ENCODE assay signal across 20 cellular contexts in genomic region chr18:6289454-6290242, GRCh38.
DNase-seq lines count a peak whose midpoint lies in the region; ATAC-seq, FAIRE-seq and TF ChIP-seq lines count a peak whose summit lies in the region.
"Had no signal": no experiment of that assay in that cellular context is flagged by ENCODE, and none has a peak within 500 bp of the region (broad histone marks: within the 10 kb centered on the region; RNA-seq: fewer than 3 reads in every experiment).

No MANE protein-coding gene starts in this region.

- no peak for TF ChIP-seq CTCF in cardiac muscle cell (IDR thresholded peaks at IDR 0.05; ENCODE audit: low read depth, low read length)
- no peak for TF ChIP-seq CTCF in K562 (IDR thresholded peaks at IDR 0.05 in 2 of 3, conservative IDR thresholded peaks at IDR 0.05 in 1 of 3; ENCODE audit: insufficient read depth in 2 of 3, low read depth in 1 of 3, low read length in 3 of 3)
- no peak for TF ChIP-seq CTCF in right lobe of liver (IDR thresholded peaks at IDR 0.05)
- no peak for TF ChIP-seq CTCF in thyroid gland (IDR thresholded peaks at IDR 0.05)

- no peak for TF ChIP-seq POLR2A in K562 (conservative IDR thresholded peaks at IDR 0.05)
- TF ChIP-seq POLR2A in right lobe of liver (IDR thresholded peaks at IDR 0.05): no peak
- TF ChIP-seq POLR2A in thyroid gland (IDR thresholded peaks at IDR 0.05): no peak

- intact Hi-C loops in Right ventricle myocardium superior (cut with DNase I): no loop called here
- intact Hi-C loops in K562 (cut with micrococcal nuclease): no loop called here
- intact Hi-C loops in right lobe of liver (cut with DNase I): no loop called here
- intact Hi-C loops in thyroid gland (cut with DNase I): no loop called here

- no peaks in the 10 kb centered on the region for H3K79me2 ChIP-seq in K562 (ENCODE audit: control insufficient read depth, insufficient read depth, low read length)

- H3K9me1 ChIP-seq in K562 (ENCODE audit: control insufficient read depth, insufficient read depth, low read length): no peaks in the 10 kb centered on the region

- TF ChIP-seq EP300 in K562 (IDR thresholded peaks at IDR 0.05; ENCODE audit: low read length): no peak

- H3K9ac ChIP-seq in K562 (ENCODE audit: insufficient read depth in 1 of 2, low read depth in 2 of 2, low read length in 2 of 2): no peak overlapping the region

- H3K4me2 ChIP-seq in K562 (ENCODE audit: insufficient read depth, low read length): no peak overlapping the region
- H3K4me2 ChIP-seq: GM23338 had no signal

- no peaks in the 10 kb centered on the region for H3K36me3 ChIP-seq in cardiac muscle cell
- no peaks in the 10 kb centered on the region for H3K36me3 ChIP-seq in K562 (ENCODE audit: control insufficient read depth, insufficient read depth, low read length)
- H3K36me3 ChIP-seq in right lobe of liver: no peaks in the 10 kb centered on the region
- no peaks in the 10 kb centered on the region for H3K36me3 ChIP-seq in thyroid gland

- WGBS in K562 (ENCODE audit: insufficient coverage, low coverage, missing lambda C conversion rate): 0% methylated on average over 4 of the region's 4 CpGs
- WGBS in right lobe of liver (ENCODE audit: insufficient coverage, low coverage, low lambda C conversion rate, missing lambda C conversion rate): 77% methylated on average over 3 of the region's 4 CpGs
- WGBS in thyroid gland, 2 donors: 43 to 45% methylated on average over 4 of the region's 4 CpGs

- H3K4me3 ChIP-seq in cardiac muscle cell (no peak overlapping the region), K562 (no peak overlapping the region), right lobe of liver (no peak overlapping the region), thyroid gland (replicated peaks in 1 of 3) (no peak overlapping the region)
- H3K4me3 ChIP-seq: GM23338 had no signal

- H3K36me3 Mint-ChIP-seq in activated T-cell treated with anti-CD3 and anti-CD28 coated beads, Interleukin-2, amount 50 U/mL, for 24 hours (ENCODE audit: low read depth): no peaks in the 10 kb centered on the region

- H3K27ac ChIP-seq in cardiac muscle cell (peak overlapping the region; percentile 69), K562 (ENCODE audit: extremely low read depth, low read depth, low read length) (no peak overlapping the region), right lobe of liver (no peak overlapping the region), thyroid gland (peak overlapping the region in 1 of 3 donors; percentile 21)

- in situ Hi-C loops in K562 (cut with MboI): no loop called here

- H2AFZ ChIP-seq in K562 (ENCODE audit: low read depth, low read length): no peak overlapping the region
- H2AFZ ChIP-seq: GM23338 had no signal

- ATAC-seq in Right ventricle myocardium superior (ENCODE audit: poor library complexity): no peak
- no peak for ATAC-seq in K562
- peak in 3 of 4 donors; percentile 18 to 30 (median 21) for ATAC-seq in right lobe of liver
- ATAC-seq: GM23338 had no signal

- H3K27me3 ChIP-seq in cardiac muscle cell: no peaks in the 10 kb centered on the region
- H3K27me3 ChIP-seq in K562 (ENCODE audit: control insufficient read depth in 2 of 2, insufficient read depth in 2 of 2, low read length in 2 of 2): no peaks in the 10 kb centered on the region
- H3K27me3 ChIP-seq in right lobe of liver: no peaks in the 10 kb centered on the region
- H3K27me3 ChIP-seq in thyroid gland: no peaks in the 10 kb centered on the region

- H3K9me3 Mint-ChIP-seq in activated T-cell treated with anti-CD3 and anti-CD28 coated beads, Interleukin-2, amount 50 U/mL, for 24 hours: no peaks in the 10 kb centered on the region
- H3K9me3 Mint-ChIP-seq: CD4-positive, alpha-beta T cell; GM23338; H9 had no signal

- BruUV-seq in K562 (replicated peaks; lab: Mats Ljungman, UMichigan): no TSS peak

- CTCF ChIA-PET in K562 (lab: Yijun Ruan, JAX; ENCODE audit: low intra/inter-chr PET ratio): no interaction called here

- no peaks in the 10 kb centered on the region for H4K20me1 ChIP-seq in K562 (replicated peaks; ENCODE audit: control insufficient read depth, insufficient read depth, low read length)

- H3K27ac Mint-ChIP-seq in activated T-cell treated with anti-CD3 and anti-CD28 coated beads, Interleukin-2, amount 50 U/mL, for 24 hours: no peak overlapping the region
- H3K27ac Mint-ChIP-seq: CD4-positive, alpha-beta T cell; GM23338; H9 had no signal

- H3K4me1 Mint-ChIP-seq in activated T-cell treated with anti-CD3 and anti-CD28 coated beads, Interleukin-2, amount 50 U/mL, for 24 hours (ENCODE audit: low read depth): no peaks in the 10 kb centered on the region

- DNase-seq in cardiac muscle cell (ENCODE audit: low read depth in 1 of 2, low spot score in 1 of 2): peak in 1 of 2 donors; percentile 20
- DNase-seq in Right ventricle myocardium superior: no peak
- DNase-seq in K562 (ENCODE audit: extremely low read depth in 1 of 4, low spot score in 3 of 4): no peak
- no peak for DNase-seq in right lobe of liver
- DNase-seq in thyroid gland: peak; percentile 12 to 52
- DNase-seq in NCI-H1417 (lab: John Stamatoyannopoulos, UW): no peak
- no peak for DNase-seq in NCI-H69 (lab: John Stamatoyannopoulos, UW)
- no peak for DNase-seq in activated T-cell treated with anti-CD3 and anti-CD28 coated beads, Interleukin-2, amount 50 U/mL, for 24 hours
- DNase-seq: 8988T; AML-193; C1 segment of cervical spinal cord; CD4-positive, alpha-beta T cell; DMS153; DMS79 treated with DMSO at 0.1 percent for 48 hours; GF-D8; H9; IMR-90 had no signal

- H3K9me3 ChIP-seq in cardiac muscle cell (ENCODE audit: low read depth) (no peaks in the 10 kb centered on the region), K562 (replicated peaks; ENCODE audit: control insufficient read depth, insufficient read depth, low read depth, low read length) (no peaks in the 10 kb centered on the region), right lobe of liver (no peaks in the 10 kb centered on the region), thyroid gland (no peaks in the 10 kb centered on the region)

- no peak for TF ChIP-seq RAD21 in K562 (CRISPR knock-in tag; conservative IDR thresholded peaks at IDR 0.05 in 1 of 2, IDR thresholded peaks at IDR 0.05 in 1 of 2)

- H3K4me1 ChIP-seq in cardiac muscle cell (ENCODE audit: low read depth) (peaks cover 29% of the 10 kb centered on the region), K562 (replicated peaks in 1 of 2; ENCODE audit: control insufficient read depth in 2 of 2, insufficient read depth in 2 of 2, low read length in 2 of 2) (peaks cover 0 to 3% of the 10 kb centered on the region in 2 experiments; a peak in 1 of 5 replicates), right lobe of liver (no peaks in the 10 kb centered on the region), thyroid gland (peaks cover 0 to 16% of the 10 kb centered on the region in 2 donors)

- no peaks in the 10 kb centered on the region for H3K27me3 Mint-ChIP-seq in activated T-cell treated with anti-CD3 and anti-CD28 coated beads, Interleukin-2, amount 50 U/mL, for 24 hours
- H3K27me3 Mint-ChIP-seq: CD4-positive, alpha-beta T cell had no signal

- H3K4me3 Mint-ChIP-seq in activated T-cell treated with anti-CD3 and anti-CD28 coated beads, Interleukin-2, amount 50 U/mL, for 24 hours: no peak overlapping the region
- H3K4me3 Mint-ChIP-seq: CD4-positive, alpha-beta T cell; GM23338; H9 had no signal

- FAIRE-seq in K562 (lab: Jason Lieb, UNC): peak; percentile 60
- FAIRE-seq: D721Med, GM18507 had no signal

- POLR2A ChIA-PET in K562 (lab: Yijun Ruan, JAX): interaction anchor here (0.6 kb wide), 1 partner anchor 312 kb away, joined by 3 read pairs; no protein-coding TSS in a partner anchor

TF ChIP-seq in K562, 482 proteins besides CTCF, POLR2A, EP300 and RAD21:
- TF ChIP-seq BRF2 (IDR thresholded peaks at IDR 0.05; ENCODE audit: borderline replicate concordance, insufficient read depth, insufficient read length) (no peak), PRPF4 (IDR thresholded peaks at IDR 0.05; ENCODE audit: insufficient read depth, low read depth, low read length, poor library complexity, severe bottlenecking) (no peak), BRD9 (IDR thresholded peaks at IDR 0.05; ENCODE audit: low read depth, partially characterized antibody) (no peak), ZBTB8A (IDR thresholded peaks at IDR 0.05; ENCODE audit: partially characterized antibody) (no peak), NBN (IDR thresholded peaks at IDR 0.05; ENCODE audit: low read depth) (no peak), UBTF (IDR thresholded peaks at IDR 0.05; ENCODE audit: borderline replicate concordance in 1 of 2, low read depth in 2 of 2, low read length in 2 of 2) (no peak), SREBF1 (IDR thresholded peaks at IDR 0.05; ENCODE audit: borderline replicate concordance, low read depth, low read length) (no peak), BCL6 (CRISPR knock-in tag; IDR thresholded peaks at IDR 0.05) (no peak), ZNF507 (tag; conservative IDR thresholded peaks at IDR 0.05) (no peak)

Comparison
In these comparisons a context has a peak if more than half of its experiments do, and no peak if none do; other contexts are left out.
1. DNase-seq: peak in thyroid gland (2 of 2); none in Right ventricle myocardium superior (single experiment), K562 (0 of 4), right lobe of liver (0 of 3), NCI-H1417 (0 of 3), NCI-H69 (single experiment) and activated T-cell treated with anti-CD3 and anti-CD28 coated beads, Interleukin-2, amount 50 U/mL, for 24 hours (single experiment).
2. ATAC-seq: peak in right lobe of liver (3 of 4); none in Right ventricle myocardium superior (single experiment) and K562 (single experiment).